Comparison of ENCODE assay signal across 8 cellular contexts in the genomic region with DNA sequence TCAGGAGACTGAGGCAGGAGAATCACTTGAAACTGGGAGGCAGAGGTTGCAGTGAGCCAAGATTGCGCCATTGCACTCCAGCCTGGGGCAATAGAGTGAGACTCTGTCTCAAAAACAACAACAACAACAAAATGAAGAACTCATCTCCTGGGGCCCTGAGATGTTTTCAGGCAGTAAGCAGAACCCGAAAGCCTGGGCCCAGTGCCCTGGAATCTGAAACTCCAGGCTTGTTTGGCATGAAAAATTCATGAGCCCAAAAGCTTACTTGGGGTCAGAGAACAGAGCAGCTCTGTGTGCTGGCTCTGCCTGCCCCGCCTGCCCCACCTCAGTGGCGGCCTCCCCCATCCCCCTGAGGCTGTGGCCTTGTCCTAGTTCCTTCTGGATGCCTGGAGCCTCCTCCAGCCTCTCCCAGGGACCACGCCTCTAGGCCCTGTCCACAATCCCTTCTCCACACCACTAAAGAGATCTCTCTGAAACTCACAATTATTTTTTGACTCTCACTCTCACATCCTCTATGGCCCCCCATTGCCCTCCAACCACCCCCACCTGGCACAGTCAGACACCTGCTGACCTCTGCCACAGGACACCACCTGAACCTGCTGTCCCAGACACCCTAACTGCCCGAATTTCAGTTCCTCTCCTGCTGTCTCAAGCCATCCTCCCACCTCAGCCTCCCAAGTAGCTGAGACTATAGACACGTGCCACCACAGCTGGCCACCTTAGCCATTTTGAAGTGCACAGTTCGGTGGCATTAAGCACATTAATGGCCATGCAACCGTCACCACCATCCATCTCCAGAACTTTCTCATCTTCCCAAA. TPM values are rescaled to one million over a fixed set of nuclear protein-coding genes. Genes with fewer than 3 reads are reported as not detected.
DNase-seq lines count a peak whose midpoint lies in the region; ATAC-seq lines count a peak whose summit lies in the region.
"Had no signal": no experiment of that assay in that cellular context is flagged by ENCODE, and none has a peak within 500 bp of the region (broad histone marks: within the 10 kb centered on the region; RNA-seq: fewer than 3 reads in every experiment).

No MANE protein-coding gene starts in this region.

- H3K4me1 Mint-ChIP-seq in activated CD8-positive, alpha-beta T cell treated with anti-CD3 and anti-CD28 coated beads, Interleukin-2, amount 10 ng/mL, durations not matched to agents 7 days and 5 days (ENCODE audit: low read depth): peaks cover 25% of the 10 kb centered on the region

- DNase-seq in activated CD8-positive, alpha-beta T cell treated with anti-CD3 and anti-CD28 coated beads, Interleukin-2, amount 10 ng/mL, durations not matched to agents 7 days and 5 days: no peak
- DNase-seq in iris pigment epithelial cell (ENCODE audit: low read depth) (peak; percentile 23), NCI-H1436 (lab: John Stamatoyannopoulos, UW) (no peak), middle frontal gyrus (ENCODE audit: extremely low spot score, low spot score) (no peak)

- peak overlapping the region; percentile 76 for H3K27ac Mint-ChIP-seq in activated CD8-positive, alpha-beta T cell treated with anti-CD3 and anti-CD28 coated beads, Interleukin-2, amount 10 ng/mL, durations not matched to agents 7 days and 5 days

- H3K27ac ChIP-seq in temporal lobe (ENCODE audit: low read depth, low read length): peak overlapping the region; percentile 72
- H3K27ac ChIP-seq: epithelial cell of prostate had no signal

- no peak overlapping the region for H3K4me3 Mint-ChIP-seq in activated CD8-positive, alpha-beta T cell treated with anti-CD3 and anti-CD28 coated beads, Interleukin-2, amount 10 ng/mL, durations not matched to agents 7 days and 5 days

- no peaks in the 10 kb centered on the region for H3K36me3 Mint-ChIP-seq in activated CD8-positive, alpha-beta T cell treated with anti-CD3 and anti-CD28 coated beads, Interleukin-2, amount 10 ng/mL, durations not matched to agents 7 days and 5 days (ENCODE audit: low read depth)

- peaks cover 2% of the 10 kb centered on the region for H3K27me3 Mint-ChIP-seq in activated CD8-positive, alpha-beta T cell treated with anti-CD3 and anti-CD28 coated beads, Interleukin-2, amount 10 ng/mL, durations not matched to agents 7 days and 5 days (ENCODE audit: low read depth)

- ATAC-seq in GM21447 (IDR thresholded peaks at IDR 0.05; ENCODE audit: unreplicated experiment) (peak; percentile 75), HG03378 (IDR thresholded peaks at IDR 0.05; ENCODE audit: unreplicated experiment) (no peak)
- ATAC-seq in activated CD8-positive, alpha-beta T cell treated with anti-CD3 and anti-CD28 coated beads, Interleukin-2, amount 10 ng/mL, durations not matched to agents 7 days and 5 days: no peak

- POLR2A ChIA-PET in activated CD8-positive, alpha-beta T cell treated with anti-CD3 and anti-CD28 coated beads, Interleukin-2, amount 10 ng/mL, durations not matched to agents 7 days and 5 days (lab: Charles Lee): interaction anchor here (1.0 to 1.1 kb wide), 2 partner anchors 8 to 11 kb away, joined by 3 read pairs; no protein-coding TSS in a partner anchor

- H3K9me3 Mint-ChIP-seq in activated CD8-positive, alpha-beta T cell treated with anti-CD3 and anti-CD28 coated beads, Interleukin-2, amount 10 ng/mL, durations not matched to agents 7 days and 5 days (ENCODE audit: insufficient read depth): no peaks in the 10 kb centered on the region

- CTCF ChIA-PET in activated CD8-positive, alpha-beta T cell treated with anti-CD3 and anti-CD28 coated beads, Interleukin-2, amount 10 ng/mL, durations not matched to agents 7 days and 5 days (lab: Charles Lee): interaction anchor here (4.5 kb wide), 1 partner anchor 13 kb away, joined by 37 read pairs; no protein-coding TSS in a partner anchor

RNA-seq across cellular contexts. Expression of a gene that starts 6.9 kb away (rescaled TPM):
- not detected for total RNA-seq in activated CD8-positive, alpha-beta T cell treated with anti-CD3 and anti-CD28 coated beads, Interleukin-2, amount 10 ng/mL, durations not matched to agents 7 days and 5 days
- total RNA-seq in temporal lobe: not detected

RNA-seq across cellular contexts. Expression of a gene that starts 25.2 kb away (rescaled TPM):
- 10 to 100 TPM; 86.0 to 88.7 TPM for total RNA-seq in activated CD8-positive, alpha-beta T cell treated with anti-CD3 and anti-CD28 coated beads, Interleukin-2, amount 10 ng/mL, durations not matched to agents 7 days and 5 days
- total RNA-seq in temporal lobe: 46.7 TPM

RNA-seq across cellular contexts. Expression of a gene that starts 28.2 kb away (rescaled TPM):
- 10 to 100 TPM; 64.0 to 72.8 TPM for total RNA-seq in activated CD8-positive, alpha-beta T cell treated with anti-CD3 and anti-CD28 coated beads, Interleukin-2, amount 10 ng/mL, durations not matched to agents 7 days and 5 days
- total RNA-seq in temporal lobe: 3.2 TPM

RNA-seq across cellular contexts. Expression of a gene that starts 31.3 kb away (rescaled TPM):
- 100 to 1,000 TPM; 112 to 121 TPM for total RNA-seq in activated CD8-positive, alpha-beta T cell treated with anti-CD3 and anti-CD28 coated beads, Interleukin-2, amount 10 ng/mL, durations not matched to agents 7 days and 5 days
- 33.4 TPM for total RNA-seq in temporal lobe

RNA-seq across cellular contexts. Expression of a gene that starts 50.3 kb away (rescaled TPM):
- total RNA-seq in activated CD8-positive, alpha-beta T cell treated with anti-CD3 and anti-CD28 coated beads, Interleukin-2, amount 10 ng/mL, durations not matched to agents 7 days and 5 days: 10 to 100 TPM; 46.1 to 46.9 TPM
- 8.6 TPM for total RNA-seq in temporal lobe

Comparison
In these comparisons a context has a peak if more than half of its experiments do, and no peak if none do; other contexts are left out.
1. RNA of a gene that starts 28.2 kb away (total RNA-seq): 64.0 to 72.8 TPM in activated CD8-positive, alpha-beta T cell treated with anti-CD3 and anti-CD28 coated beads, Interleukin-2, amount 10 ng/mL, durations not matched to agents 7 days and 5 days; 3.2 TPM in temporal lobe (single experiment); every median in the first group is over 10 times any median in the second.